ENCODE assay signal across 9 cellular contexts in genomic region chr12:68612675-68613074, GRCh38. TPM values are rescaled to one million over a fixed set of nuclear protein-coding genes. Genes with fewer than 3 reads are reported as not detected.
DNase-seq lines count a peak whose midpoint lies in the region; ATAC-seq and TF ChIP-seq lines count a peak whose summit lies in the region.
"Had no signal": no experiment of that assay in that cellular context is flagged by ENCODE, and none has a peak within 500 bp of the region (broad histone marks: within the 10 kb centered on the region; RNA-seq: fewer than 3 reads in every experiment).

No MANE protein-coding gene starts in this region.

- no peaks in the 10 kb centered on the region for H3K27me3 ChIP-seq in muscle layer of duodenum (ENCODE audit: low read depth, low read length)

- no peaks in the 10 kb centered on the region for H3K9me3 ChIP-seq in muscle layer of duodenum (ENCODE audit: control insufficient read depth in 1 of 2, low read length in 2 of 2)

- H3K4me3 ChIP-seq in AG10803 (ENCODE audit: low read length) (peak overlapping the region; percentile 93), muscle layer of duodenum (ENCODE audit: low read depth in 1 of 2, low read length in 2 of 2) (peak overlapping the region; percentile 83 to 95)
- peak overlapping the region; percentile 91 for H3K4me3 ChIP-seq in Jurkat, Clone E6-1 (ENCODE audit: low read length)

- no peak for TF ChIP-seq CTCF in AG10803 (conservative IDR thresholded peaks at IDR 0.05; ENCODE audit: low read length)
- no peak for TF ChIP-seq CTCF in GM13977 (IDR thresholded peaks at IDR 0.05; ENCODE audit: extremely low read depth, insufficient read depth, missing control alignments)

- H3K27ac ChIP-seq in caudate nucleus (ENCODE audit: low read depth, low read length) (peak overlapping the region; percentile 46), muscle layer of duodenum (ENCODE audit: low read length) (peak overlapping the region; percentile 99)

- peaks cover 0 to 12% of the 10 kb centered on the region in 2 donors for H3K36me3 ChIP-seq in muscle layer of duodenum (ENCODE audit: control insufficient read depth in 1 of 2, insufficient read depth in 2 of 2, low read length in 2 of 2)

- DNase-seq in AG10803 (ENCODE audit: low read depth) (no peak), caudate nucleus (lab: John Stamatoyannopoulos, UW) (no peak), GM13977 (ENCODE audit: low spot score) (no peak)
- DNase-seq in Jurkat, Clone E6-1 (ENCODE audit: low read depth, low spot score): no peak
- DNase-seq: SHP77 had no signal

- ATAC-seq in GM18498 (IDR thresholded peaks at IDR 0.05; ENCODE audit: unreplicated experiment) (no peak), GM21528 (IDR thresholded peaks at IDR 0.05; ENCODE audit: low FRiP score, unreplicated experiment) (no peak), GM19397 (IDR thresholded peaks at IDR 0.05; ENCODE audit: unreplicated experiment) (no peak)

- H3K4me1 ChIP-seq in muscle layer of duodenum (ENCODE audit: control insufficient read depth in 1 of 2, insufficient read depth in 2 of 2, low read length in 2 of 2): peaks cover 8 to 46% of the 10 kb centered on the region in 2 donors

- in situ Hi-C loops in GM13977 (cut with MboI; ENCODE audit: low pct_unique_long_range_greater_than_20kb, low sequenced_read_pairs, unreplicated experiment): loop anchor here (25.0 kb wide), 1 partner anchor 250 kb away; no protein-coding TSS in a partner anchor

RNA-seq across cellular contexts. Expression of gene RAP1B, which starts 2.0 kb away (rescaled TPM):
- polyA plus RNA-seq in Jurkat, Clone E6-1 (2012; ENCODE audit: insufficient read depth, insufficient read length): 192 TPM
